In genomic region chr16:57480754-57481230, GRCh38 we compare ENCODE assay signal across 1 cellular context.
TF ChIP-seq lines count a peak whose summit lies in the region.

No MANE protein-coding gene starts in this region.

TF ChIP-seq in HepG2, 621 proteins besides CTCF, POLR2A, EP300 and RAD21 (continued from another document):
- TF ChIP-seq SNAPC4 (CRISPR knock-in tag; IDR thresholded peaks at IDR 0.05) (0 out of 2 replicates have a peak, but pooled peaks have one; percentile 12), SMAD1 (CRISPR knock-in tag; IDR thresholded peaks at IDR 0.05; ENCODE audit: borderline replicate concordance, low read depth) (0 out of 2 replicates have a peak, but pooled peaks have one; percentile 80), ZNF646 (CRISPR knock-in tag; IDR thresholded peaks at IDR 0.05) (no peak), MTF1 (CRISPR knock-in tag; IDR thresholded peaks at IDR 0.05) (no peak), ZBTB20 (CRISPR knock-in tag; IDR thresholded peaks at IDR 0.05; ENCODE audit: borderline replicate concordance, low read depth) (no peak), HOXA7 (CRISPR knock-in tag; IDR thresholded peaks at IDR 0.05) (no peak), SKIL (CRISPR knock-in tag; IDR thresholded peaks at IDR 0.05; ENCODE audit: borderline replicate concordance) (peak; percentile 4; the same call in 1 of the 2 replicates)
